Comparison of ENCODE assay signal across 8 cellular contexts in the genomic region with DNA sequence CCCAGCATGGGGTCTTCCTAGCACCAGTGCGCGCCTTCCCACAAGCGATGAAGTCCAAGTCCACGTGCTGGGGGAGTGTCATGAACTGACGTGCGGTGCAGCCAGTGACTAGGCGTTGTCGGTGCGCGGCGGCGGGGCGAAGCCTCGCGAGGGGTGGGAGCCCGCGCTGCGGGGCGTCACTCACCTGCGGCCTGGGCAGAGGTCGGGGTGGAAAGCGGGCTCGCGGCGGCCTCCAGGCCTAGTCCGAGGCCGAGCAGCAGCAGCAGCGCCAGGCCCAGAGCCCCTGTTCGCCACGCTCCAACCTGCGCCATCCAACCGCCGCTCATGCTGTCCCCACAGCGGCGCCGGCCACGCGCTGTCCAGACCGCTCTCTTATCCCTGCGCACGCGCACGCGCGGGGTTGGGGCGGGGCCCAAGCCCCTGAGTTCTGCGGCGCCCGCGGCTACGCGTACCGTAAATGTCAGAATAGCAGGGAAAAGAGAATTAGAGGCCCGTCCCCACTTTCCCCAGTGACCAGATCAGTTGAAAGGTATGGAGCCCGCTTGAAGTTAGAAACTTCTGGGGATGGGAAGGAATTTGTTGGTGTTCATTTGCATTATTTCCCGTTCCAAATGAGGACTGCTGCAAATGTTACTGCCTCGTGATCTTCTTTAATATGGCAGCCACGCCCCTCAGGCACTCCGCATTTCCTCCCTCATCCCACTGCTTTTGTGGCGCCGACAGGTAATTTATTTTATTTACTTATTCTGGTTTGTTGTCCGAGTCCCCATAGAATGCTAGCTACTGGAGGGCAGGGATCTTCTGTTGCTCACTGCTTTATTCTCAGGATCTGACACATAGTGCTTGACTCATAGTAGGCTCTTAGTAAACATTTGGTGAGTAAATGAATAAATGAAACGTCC. TPM values are rescaled to one million over a fixed set of nuclear protein-coding genes. Genes with fewer than 3 reads are reported as not detected.
DNase-seq lines count a peak whose midpoint lies in the region; ATAC-seq and TF ChIP-seq lines count a peak whose summit lies in the region.

A gene (minus strand): TSS at position 394 of the 902 bp plus-strand sequence. CDS start 68 bp downstream, at position 326.

- CTCF ChIA-PET in AG04450 (lab: Charles Lee): no interaction called here
- CTCF ChIA-PET in activated CD4-positive, alpha-beta T cell treated with anti-CD3 and anti-CD28 coated beads for 36 hours (lab: Charles Lee): interaction anchor here (0.7 to 1.2 kb wide), 3 partner anchors 12 to 42 kb away, joined by 3 to 4 read pairs (median 3); a partner anchor contains a TSS

- peaks cover 34% of the 10 kb centered on the region for H3K4me1 Mint-ChIP-seq in activated CD4-positive, alpha-beta T cell treated with anti-CD3 and anti-CD28 coated beads for 36 hours

- peak within 1 kb of the TSS; percentile 79 for H3K27ac Mint-ChIP-seq in activated CD4-positive, alpha-beta T cell treated with anti-CD3 and anti-CD28 coated beads for 36 hours

- intact Hi-C loops in activated CD4-positive, alpha-beta T cell treated with anti-CD3 and anti-CD28 coated beads for 36 hours (cut with DNase I, micrococcal nuclease): loop anchor here (1.0 to 5.0 kb wide), 3 partner anchors 13 to 82 kb away; a partner anchor contains a TSS

- H3K4me3 ChIP-seq in AG04450 (ENCODE audit: low read depth, low read length) (peak within 1 kb of the TSS; percentile 75), choroid plexus epithelial cell (ENCODE audit: low read depth, low read length) (peak within 1 kb of the TSS; percentile 67)

- POLR2A ChIA-PET in AG04450 (lab: Yijun Ruan, JAX): interaction anchor here (0.6 to 1.4 kb wide), 3 partner anchors 13 to 206 kb away, joined by 3 to 8 read pairs (median 3); a partner anchor contains a TSS
- POLR2A ChIA-PET in activated CD4-positive, alpha-beta T cell treated with anti-CD3 and anti-CD28 coated beads for 36 hours (lab: Charles Lee): no interaction called here

- TF ChIP-seq CTCF in AG04450 (IDR thresholded peaks at IDR 0.05; ENCODE audit: low read depth, low read length) (no peak), choroid plexus epithelial cell (conservative IDR thresholded peaks at IDR 0.05; ENCODE audit: low read depth, low read length) (no peak)

- no peaks in the 10 kb centered on the region for H3K9me3 Mint-ChIP-seq in activated CD4-positive, alpha-beta T cell treated with anti-CD3 and anti-CD28 coated beads for 36 hours (ENCODE audit: low read depth)

- DNase-seq in AG04450 (ENCODE audit: low read depth, low spot score) (peak; percentile 64), NCI-H460 (ENCODE audit: extremely low read depth, low read depth) (peak; percentile 85), choroid plexus epithelial cell (ENCODE audit: low read depth) (peak; percentile 89)
- peak; percentile 90 for DNase-seq in activated CD4-positive, alpha-beta T cell treated with anti-CD3 and anti-CD28 coated beads for 36 hours
- peak; percentile 54 to 76 for DNase-seq in stimulated activated CD4-positive, alpha-beta T cell treated with anti-CD3 and anti-CD28 coated beads, Interleukin-1b, Interleukin-23, amount 100 ng/mL, for 1 hour (ENCODE audit: low read depth in 2 of 2)

- peaks cover 33% of the 10 kb centered on the region for H3K36me3 Mint-ChIP-seq in activated CD4-positive, alpha-beta T cell treated with anti-CD3 and anti-CD28 coated beads for 36 hours (ENCODE audit: low read depth)

- H3K27me3 ChIP-seq in AG04450 (ENCODE audit: control insufficient read depth, insufficient read depth, low read length) (no peaks in the 10 kb centered on the region), layer of hippocampus (ENCODE audit: control insufficient read depth, insufficient read depth, low read length) (no peaks in the 10 kb centered on the region)

- ATAC-seq in GM18909 (IDR thresholded peaks at IDR 0.05; ENCODE audit: poor library complexity, unreplicated experiment): peak; percentile 78
- ATAC-seq in HG03280 (IDR thresholded peaks at IDR 0.05; ENCODE audit: unreplicated experiment): peak; percentile 86
- peak; percentile 91 for ATAC-seq in activated CD4-positive, alpha-beta T cell treated with anti-CD3 and anti-CD28 coated beads for 36 hours

- H3K27ac ChIP-seq in AG04450 (ENCODE audit: low read depth, low read length) (peak within 1 kb of the TSS; percentile 21), layer of hippocampus (ENCODE audit: low read depth, low read length) (peak within 1 kb of the TSS; percentile 30)

- H3K4me3 Mint-ChIP-seq in activated CD4-positive, alpha-beta T cell treated with anti-CD3 and anti-CD28 coated beads for 36 hours: peak within 1 kb of the TSS; percentile 90

- H3K9me3 ChIP-seq in AG04450 (ENCODE audit: control insufficient read depth, insufficient read depth, low read length): peaks cover 6% of the 10 kb centered on the region; the same call in 1 of the 2 replicates

- H3K27me3 Mint-ChIP-seq in activated CD4-positive, alpha-beta T cell treated with anti-CD3 and anti-CD28 coated beads for 36 hours: no peaks in the 10 kb centered on the region

RNA-seq across cellular contexts. Expression of the gene that starts here (rescaled TPM):
- polyA plus RNA-seq in AG04450 (2011; rRNA removed): 22.6 and 31.0 TPM in 2 replicates
- polyA minus RNA-seq in AG04450 (2011; rRNA and poly(A)+ RNA removed): 8.1 and 10.5 TPM in 2 replicates
- total RNA-seq in NCI-H460 (2014; rRNA removed; shearing (Covaris generic)): 88.0 and 112 TPM in 2 replicates
- 275 and 315 TPM in 2 replicates for polyA plus RNA-seq in NCI-H460 (2014; cell fraction: nucleus; rRNA removed)
- 10 to 100 TPM; 39.9 to 41.4 TPM for total RNA-seq in activated CD4-positive, alpha-beta T cell treated with anti-CD3 and anti-CD28 coated beads for 36 hours

Comparison
In these comparisons a context has a peak if more than half of its experiments do, and no peak if none do; other contexts are left out.
1. Peak in every context shown above with its lines: DNase-seq, ATAC-seq, H3K4me3 ChIP-seq and H3K27ac ChIP-seq.